In genomic region chr2:190344275-190344827, GRCh38 we compare ENCODE assay signal across 8 cellular contexts. TPM values are rescaled to one million over a fixed set of nuclear protein-coding genes. Genes with fewer than 3 reads are reported as not detected.
A peak's percentile ranks its signal among the peaks of the same experiment; 100 is the strongest.
DNase-seq lines count a peak whose midpoint lies in the region; ATAC-seq and TF ChIP-seq lines count a peak whose summit lies in the region.

No MANE protein-coding gene starts in this region.

- H3K4me1 ChIP-seq in BE2C, result no peaks in the 10 kb centered on the region
- H3K4me1 ChIP-seq in ascending aorta, result peaks cover 0 to 6% of the 10 kb centered on the region in 2 donors

- ATAC-seq in GM18858 (IDR thresholded peaks at IDR 0.05; ENCODE audit: unreplicated experiment) (peak; percentile 62), HG02973 (IDR thresholded peaks at IDR 0.05; ENCODE audit: unreplicated experiment) (peak; percentile 51)

- no peak for DNase-seq in BE2C
- DNase-seq in NCI-H510A treated with DMSO at 0.1 percent for 48 hours (lab: John Stamatoyannopoulos, UW), result peak; percentile 52
- DNase-seq in ascending aorta (ENCODE audit: low spot score in 2 of 2), result no peak
- no peak for DNase-seq in retinal pigment epithelial cell (ENCODE audit: low read depth)
- DNase-seq in dedifferentiated amniotic fluid mesenchymal stem cell (ENCODE audit: extremely low spot score), result no peak

- H3K9me3 ChIP-seq in BE2C, result no peaks in the 10 kb centered on the region
- H3K9me3 ChIP-seq in ascending aorta, result no peaks in the 10 kb centered on the region

- H3K36me3 ChIP-seq in BE2C, result no peaks in the 10 kb centered on the region
- no peaks in the 10 kb centered on the region for H3K36me3 ChIP-seq in ascending aorta

- peak overlapping the region; percentile 75 for H3K4me3 ChIP-seq in BE2C (ENCODE audit: low read depth, low read length)
- peak overlapping the region; percentile 60 to 81 for H3K4me3 ChIP-seq in ascending aorta
- H3K4me3 ChIP-seq in iPS-11a (ENCODE audit: low read depth, low read length), result peak overlapping the region; percentile 50
- peak overlapping the region; percentile 62 for H3K4me3 ChIP-seq in retinal pigment epithelial cell (ENCODE audit: low read length)

- H3K27me3 ChIP-seq in BE2C (no peaks in the 10 kb centered on the region), ascending aorta (no peaks in the 10 kb centered on the region)

- TF ChIP-seq CTCF in BE2C (IDR thresholded peaks at IDR 0.05; ENCODE audit: low read depth, low read length) (peak; percentile 51), ascending aorta (IDR thresholded peaks at IDR 0.05) (peak in 1 of 3 experiments; percentile 38), retinal pigment epithelial cell (conservative IDR thresholded peaks at IDR 0.05; ENCODE audit: low read depth, low read length) (peak; percentile 38)

- intact Hi-C loops in ascending aorta (cut with DNase I), result no loop called here

- peak overlapping the region; percentile 92 to 97 for H3K27ac ChIP-seq in ascending aorta

RNA-seq across cellular contexts. Expression of gene INPP1, which starts 1.0 kb away (rescaled TPM):
- polyA plus RNA-seq in BE2C (2012; ENCODE audit: insufficient read depth, insufficient read length, low read depth), result 24.0 TPM
- total RNA-seq in ascending aorta, result 13.3 TPM

RNA-seq across cellular contexts. Expression of gene HIBCH, which starts 24.7 kb away (rescaled TPM):
- 14.5 TPM for polyA plus RNA-seq in BE2C (2012; ENCODE audit: insufficient read depth, insufficient read length, low read depth)
- total RNA-seq in ascending aorta, result 3.7 TPM
